In genomic region chrX:107880054-107880610, GRCh38 we compare ENCODE assay signal across 19 cellular contexts. TPM values are rescaled to one million over a fixed set of nuclear protein-coding genes. Genes with fewer than 3 reads are reported as not detected.
A peak's percentile ranks its signal among the peaks of the same experiment; 100 is the strongest.
DNase-seq lines count a peak whose midpoint lies in the region; ATAC-seq and TF ChIP-seq lines count a peak whose summit lies in the region.
"Had no signal": no experiment of that assay in that cellular context is flagged by ENCODE, and none has a peak within 500 bp of the region (broad histone marks: within the 10 kb centered on the region; RNA-seq: fewer than 3 reads in every experiment).

No MANE protein-coding gene starts in this region.

- no peak overlapping the region for H3K27ac Mint-ChIP-seq in MCF 10A (ENCODE audit: low read depth, unreplicated experiment)
- H3K27ac Mint-ChIP-seq in naive thymus-derived CD8-positive, alpha-beta T cell, result no peak overlapping the region
- H3K27ac Mint-ChIP-seq: H9 had no signal

- no peaks in the 10 kb centered on the region for H4K20me1 ChIP-seq in mammary epithelial cell (ENCODE audit: insufficient read depth, low read length)
- H4K20me1 ChIP-seq: BLaER1 treated with 17β-estradiol and CSF1 and Interleukin-3, amounts not matched to agents 10 nM and 100 nM had no signal

- dilution Hi-C loops in mammary epithelial cell (cut with HindIII; ENCODE audit: low sequenced_read_pairs), result no loop called here

- H3K9me3 Mint-ChIP-seq in MCF 10A (ENCODE audit: unreplicated experiment), result no peaks in the 10 kb centered on the region
- no peaks in the 10 kb centered on the region for H3K9me3 Mint-ChIP-seq in naive thymus-derived CD8-positive, alpha-beta T cell

- H3K4me3 ChIP-seq in breast epithelium (no peak overlapping the region), mammary epithelial cell (replicated peaks in 1 of 3; ENCODE audit: insufficient read depth in 1 of 3, low read depth in 2 of 3, low read length in 3 of 3) (no peak overlapping the region)
- H3K4me3 ChIP-seq: BLaER1 treated with 17β-estradiol and CSF1 and Interleukin-3, amounts not matched to agents 10 nM and 100 nM had no signal

- no TSS peak for BruUV-seq in MCF 10A (replicated peaks; lab: Mats Ljungman, UMichigan)
- BruUV-seq in mammary epithelial cell (replicated peaks; lab: Mats Ljungman, UMichigan), result no TSS peak

- no peak for TF ChIP-seq CTCF in MCF 10A (IDR thresholded peaks at IDR 0.05; ENCODE audit: unreplicated experiment)
- TF ChIP-seq CTCF in breast epithelium (IDR thresholded peaks at IDR 0.05), result no peak
- TF ChIP-seq CTCF in mammary epithelial cell (conservative IDR thresholded peaks at IDR 0.05 in 1 of 2, IDR thresholded peaks at IDR 0.05 in 1 of 2; ENCODE audit: extremely low read depth in 1 of 2, insufficient read depth in 1 of 2, low read depth in 1 of 2, low read length in 2 of 2), result no peak

- H3K9ac ChIP-seq in mammary epithelial cell (ENCODE audit: insufficient read depth, low read length), result no peak overlapping the region
- H3K9ac ChIP-seq: BLaER1 treated with 17β-estradiol and CSF1 and Interleukin-3, amounts not matched to agents 10 nM and 100 nM had no signal

- H3K27me3 ChIP-seq in breast epithelium, result peaks cover 0 to 38% of the 10 kb centered on the region in 2 donors
- no peaks in the 10 kb centered on the region for H3K27me3 ChIP-seq in mammary epithelial cell (ENCODE audit: insufficient read depth, low read length)

- H3K79me2 ChIP-seq in mammary epithelial cell (ENCODE audit: insufficient read depth, low read length), result no peaks in the 10 kb centered on the region

- H2AFZ ChIP-seq in mammary epithelial cell (ENCODE audit: low read depth, low read length), result no peak overlapping the region

- WGBS in mammary epithelial cell (ENCODE audit: low coverage, missing lambda C conversion rate), result 48% methylated on average over 3 of the region's 5 CpGs

- POLR2A ChIA-PET in MCF 10A (lab: Yijun Ruan, JAX), result interaction anchor here (0.7 kb wide), 1 partner anchor 473 kb away, joined by 3 read pairs; no protein-coding TSS in a partner anchor
- POLR2A ChIA-PET in naive thymus-derived CD8-positive, alpha-beta T cell (lab: Charles Lee), result no interaction called here

- ATAC-seq in naive thymus-derived CD8-positive, alpha-beta T cell, result no peak
- ATAC-seq in HG03025 (IDR thresholded peaks at IDR 0.05; ENCODE audit: low FRiP score, unreplicated experiment), result no peak

- H3K9me3 ChIP-seq in breast epithelium, result no peaks in the 10 kb centered on the region
- H3K9me3 ChIP-seq in mammary epithelial cell (replicated peaks; ENCODE audit: insufficient read depth, low read length), result no peaks in the 10 kb centered on the region

- no peak overlapping the region for H3K4me2 ChIP-seq in mammary epithelial cell (ENCODE audit: insufficient read depth, low read depth, low read length)
- H3K4me2 ChIP-seq: BLaER1 treated with 17β-estradiol and CSF1 and Interleukin-3, amounts not matched to agents 10 nM and 100 nM had no signal

- H3K36me3 ChIP-seq in breast epithelium (no peaks in the 10 kb centered on the region), mammary epithelial cell (ENCODE audit: insufficient read depth, low read length) (no peaks in the 10 kb centered on the region)
- H3K36me3 ChIP-seq: BLaER1 treated with 17β-estradiol and CSF1 and Interleukin-3, amounts not matched to agents 10 nM and 100 nM had no signal

- no peak overlapping the region for H3K4me3 Mint-ChIP-seq in MCF 10A (ENCODE audit: unreplicated experiment)
- H3K4me3 Mint-ChIP-seq in naive thymus-derived CD8-positive, alpha-beta T cell, result no peak overlapping the region
- H3K4me3 Mint-ChIP-seq: H9 had no signal

- H3K36me3 Mint-ChIP-seq in MCF 10A (ENCODE audit: insufficient read depth, unreplicated experiment), result peaks cover 7% of the 10 kb centered on the region
- peaks cover 0 to 14% (median 6%) of the 10 kb centered on the region in 3 donors for H3K36me3 Mint-ChIP-seq in naive thymus-derived CD8-positive, alpha-beta T cell

- H3K27me3 Mint-ChIP-seq in MCF 10A (ENCODE audit: insufficient read depth, unreplicated experiment), result peaks cover 71% of the 10 kb centered on the region
- H3K27me3 Mint-ChIP-seq in naive thymus-derived CD8-positive, alpha-beta T cell, result no peaks in the 10 kb centered on the region

- intact Hi-C loops in MCF 10A (cut with micrococcal nuclease), result no loop called here
- intact Hi-C loops in breast epithelium (cut with DNase I; ENCODE audit: low total_unique reads), result no loop called here
- intact Hi-C loops in mammary epithelial cell (cut with micrococcal nuclease), result no loop called here

- H3K27ac ChIP-seq in breast epithelium (no peak overlapping the region), mammary epithelial cell (ENCODE audit: insufficient read depth, low read depth, low read length) (no peak overlapping the region)
- H3K27ac ChIP-seq: 22Rv1; BLaER1 treated with 17β-estradiol and CSF1 and Interleukin-3, amounts not matched to agents 10 nM and 100 nM had no signal

- no peaks in the 10 kb centered on the region for H3K4me1 ChIP-seq in breast epithelium
- peaks cover 5% of the 10 kb centered on the region for H3K4me1 ChIP-seq in mammary epithelial cell (ENCODE audit: insufficient read depth, low read length)

- no peaks in the 10 kb centered on the region for H3K4me1 Mint-ChIP-seq in MCF 10A (ENCODE audit: insufficient read depth, unreplicated experiment)
- H3K4me1 Mint-ChIP-seq in naive thymus-derived CD8-positive, alpha-beta T cell, result peaks cover 0 to 2% (median 0%) of the 10 kb centered on the region in 4 donors
- H3K4me1 Mint-ChIP-seq: H9 had no signal

- DNase-seq in MCF 10A (ENCODE audit: unreplicated experiment) (peak; percentile 16), breast epithelium (ENCODE audit: low spot score in 2 of 2) (no peak), mammary epithelial cell (peak; percentile 40), kidney glomerular epithelial cell (lab: John Stamatoyannopoulos, UW) (peak; percentile 27), NAMALWA (ENCODE audit: low spot score) (no peak), iPS-NIHi11 (ENCODE audit: low spot score) (no peak)
- DNase-seq in naive thymus-derived CD8-positive, alpha-beta T cell, result no peak
- DNase-seq: DMS153, H9, IMR-90, Kasumi-1, MV-4-11, NCI-H1436, NCI-H345, NCI-H526 treated with DMSO at 0.1 percent for 48 hours, OCI-M1 had no signal

- CTCF ChIA-PET in MCF 10A (lab: Yijun Ruan, JAX) (interaction anchor here (0.7 to 1.2 kb wide), 2 partner anchors 42 to 120 kb away, joined by 3 read pairs; no protein-coding TSS in a partner anchor), mammary epithelial cell (lab: Charles Lee; ENCODE audit: low non-redundant PET) (no interaction called here)

- in situ Hi-C loops in mammary epithelial cell (cut with MboI; ENCODE audit: low sequenced_read_pairs in 2 of 2), result no loop called here

- TF ChIP-seq POLR2A in breast epithelium (IDR thresholded peaks at IDR 0.05), result no peak

RNA-seq across cellular contexts. Expression of gene MID2, which starts 54.5 kb away (rescaled TPM):
- total RNA-seq in MCF 10A (2022), result 12.1 and 15.6 TPM in 2 replicates
- total RNA-seq in breast epithelium, result 10 to 100 TPM; 28.2 to 32.3 (median 28.5) TPM
- 10 to 100 TPM; 22.1 to 52.2 TPM for total RNA-seq in mammary epithelial cell
- polyA plus RNA-seq in mammary epithelial cell, result 8.8 TPM
- 86.2 TPM for polyA minus RNA-seq in mammary epithelial cell
- total RNA-seq in naive thymus-derived CD8-positive, alpha-beta T cell, result 10 to 100 TPM; 19.3 to 20.5 TPM
- 10 to 100 TPM in 1 of 3 donors, 1 to 10 TPM in 2; 5.8 to 12.3 (median 7.1) TPM for polyA plus RNA-seq in naive thymus-derived CD8-positive, alpha-beta T cell

Comparison
In these comparisons a context has a peak if more than half of its experiments do, and no peak if none do; other contexts are left out.
1. DNase-seq: peak in MCF 10A (single experiment), mammary epithelial cell (single experiment) and kidney glomerular epithelial cell (single experiment); none in breast epithelium (0 of 2), NAMALWA (single experiment), naive thymus-derived CD8-positive, alpha-beta T cell (0 of 10) and iPS-NIHi11 (single experiment).